ENCODE assay signal across 8 cellular contexts in genomic region chr1:228081578-228082259, GRCh38. TPM values are rescaled to one million over a fixed set of nuclear protein-coding genes. Genes with fewer than 3 reads are reported as not detected.
DNase-seq lines count a peak whose midpoint lies in the region; TF ChIP-seq lines count a peak whose summit lies in the region.

No MANE protein-coding gene starts in this region.

- H2BK15ac ChIP-seq in mesenchymal stem cell (ENCODE audit: low read depth, poor library complexity, severe bottlenecking) = peak overlapping the region; percentile 50

- no peak for TF ChIP-seq POLR2A in vagina (IDR thresholded peaks at IDR 0.05)

- peak overlapping the region; percentile 48 for H2AFZ ChIP-seq in mesenchymal stem cell (ENCODE audit: low read depth, low read length)

- peaks cover 31% of the 10 kb centered on the region for H3K36me3 ChIP-seq in NT2/D1 (ENCODE audit: insufficient read depth, insufficient read length, low read length)
- peaks cover 9% of the 10 kb centered on the region in 2 experiments for H3K36me3 ChIP-seq in mesenchymal stem cell (ENCODE audit: control insufficient read depth in 1 of 2, insufficient read depth in 2 of 2, low read depth in 1 of 2, low read length in 2 of 2)
- no peaks in the 10 kb centered on the region for H3K36me3 ChIP-seq in vagina

- H3K9me3 Mint-ChIP-seq in chondrocyte (ENCODE audit: low read depth) = no peaks in the 10 kb centered on the region

- peaks cover 23% of the 10 kb centered on the region for H3K79me1 ChIP-seq in mesenchymal stem cell (replicated peaks; ENCODE audit: low read length, poor library complexity, severe bottlenecking)

- H3K4me1 Mint-ChIP-seq in chondrocyte (ENCODE audit: low read depth) = peaks cover 40% of the 10 kb centered on the region

- peak overlapping the region; percentile 92 for H4K8ac ChIP-seq in mesenchymal stem cell (ENCODE audit: low read length)

- H2BK120ac ChIP-seq in mesenchymal stem cell (ENCODE audit: low read depth, low read length) = peak overlapping the region; percentile 55

- H3K4me3 ChIP-seq in HFF-Myc (replicated peaks; ENCODE audit: low read depth, low read length) (peak overlapping the region; percentile 98), NT2/D1 (ENCODE audit: insufficient read length, low read depth) (peak overlapping the region; percentile 96), mesenchymal stem cell (ENCODE audit: insufficient read depth in 1 of 2, low read depth in 1 of 2, low read length in 2 of 2) (peak overlapping the region; percentile 81 to 96), vagina (peak overlapping the region; percentile 91 to 99)

- H3K4me3 Mint-ChIP-seq in chondrocyte (ENCODE audit: unreplicated experiment) = peak overlapping the region; percentile 74

- H3K27me3 ChIP-seq in NT2/D1 (ENCODE audit: insufficient read depth, insufficient read length) (no peaks in the 10 kb centered on the region), mesenchymal stem cell (ENCODE audit: control insufficient read depth in 1 of 2, insufficient read depth in 1 of 2, low read length in 2 of 2) (no peaks in the 10 kb centered on the region), vagina (no peaks in the 10 kb centered on the region)

- intact Hi-C loops in vagina (cut with DNase I) = loop anchor here (10.0 kb wide), 2 partner anchors 83 to 347 kb away; partner anchors contain the start of genes IBA57, JMJD4 and SNAP47

- peak overlapping the region; percentile 57 for H3K27ac Mint-ChIP-seq in chondrocyte (ENCODE audit: unreplicated experiment)

- peak overlapping the region; percentile 90 to 94 for H3K4ac ChIP-seq in mesenchymal stem cell (ENCODE audit: low read depth in 1 of 2, low read length in 2 of 2)

- no peak overlapping the region for H2BK5ac ChIP-seq in mesenchymal stem cell (ENCODE audit: low read depth, low read length, poor library complexity, severe bottlenecking)

- H3K27ac ChIP-seq in mesenchymal stem cell (ENCODE audit: low read length, poor library complexity, severe bottlenecking) (no peak overlapping the region), vagina (peak overlapping the region; percentile 100)

- WGBS in mesenchymal stem cell = 12% methylated on average over 33 of the region's 37 CpGs

- H2BK12ac ChIP-seq in mesenchymal stem cell (ENCODE audit: low read length in 2 of 2) = peak overlapping the region in 1 of 2 experiments; percentile 49

- peak overlapping the region; percentile 87 for H4K91ac ChIP-seq in mesenchymal stem cell (ENCODE audit: low read length)

- peak; percentile 34 for DNase-seq in NCI-H1092 treated with DMSO at 0.1 percent for 48 hours (lab: John Stamatoyannopoulos, UW)
- DNase-seq in NCI-H1092 (lab: John Stamatoyannopoulos, UW) = no peak
- no peak for DNase-seq in HFF-Myc (ENCODE audit: extremely low read depth, low read depth)
- DNase-seq in NT2/D1 (ENCODE audit: low read depth, low spot score) = no peak
- DNase-seq in chondrocyte (ENCODE audit: low spot score) = peak; percentile 57
- peak; percentile 21 for DNase-seq in mesenchymal stem cell
- DNase-seq in vagina (ENCODE audit: extremely low spot score in 2 of 2) = no peak
- DNase-seq in SW 1271 (lab: John Stamatoyannopoulos, UW) = no peak

- TF ChIP-seq CTCF in HFF-Myc (IDR thresholded peaks at IDR 0.05; ENCODE audit: low read depth, low read length, missing control alignments) (no peak), chondrocyte (IDR thresholded peaks at IDR 0.05) (no peak), vagina (IDR thresholded peaks at IDR 0.05) (no peak)

- peak overlapping the region; percentile 96 for H3K4me2 ChIP-seq in mesenchymal stem cell (ENCODE audit: low read length, poor library complexity, severe bottlenecking)

- H3K9me3 ChIP-seq in NT2/D1 (ENCODE audit: insufficient read depth, low read length) (no peaks in the 10 kb centered on the region), mesenchymal stem cell (ENCODE audit: control insufficient read depth, low read length) (no peaks in the 10 kb centered on the region), vagina (no peaks in the 10 kb centered on the region)

- peaks cover 8% of the 10 kb centered on the region for H3K36me3 Mint-ChIP-seq in chondrocyte (ENCODE audit: low read depth)

- peak overlapping the region in 1 of 2 experiments; percentile 75 for H3K23ac ChIP-seq in mesenchymal stem cell (ENCODE audit: low read length in 2 of 2)

- H3K18ac ChIP-seq in mesenchymal stem cell (ENCODE audit: low read depth in 1 of 2, low read length in 2 of 2) = peak overlapping the region; percentile 87 to 94

- H3K27me3 Mint-ChIP-seq in chondrocyte (ENCODE audit: low read depth) = no peaks in the 10 kb centered on the region

- H2AK5ac ChIP-seq in mesenchymal stem cell (ENCODE audit: low read length, severe bottlenecking) = no peak overlapping the region

- H3K4me1 ChIP-seq in NT2/D1 (ENCODE audit: insufficient read depth, insufficient read length) = peaks cover 22% of the 10 kb centered on the region
- H3K4me1 ChIP-seq in mesenchymal stem cell (ENCODE audit: control insufficient read depth, insufficient read depth, low read depth, low read length) = peaks cover 30% of the 10 kb centered on the region
- H3K4me1 ChIP-seq in vagina = peaks cover 53% of the 10 kb centered on the region

- peak overlapping the region; percentile 67 to 89 for H3K14ac ChIP-seq in mesenchymal stem cell (ENCODE audit: low read length in 2 of 2)

- H3K9ac ChIP-seq in NT2/D1 (ENCODE audit: insufficient read length, low read depth) = peak overlapping the region; percentile 91
- peak overlapping the region; percentile 99 for H3K9ac ChIP-seq in mesenchymal stem cell (ENCODE audit: low read length)

RNA-seq across cellular contexts. Expression of gene ARF1, which starts 0.8 kb away (rescaled TPM):
- total RNA-seq in chondrocyte (339 to 392 TPM (median 351 TPM) in 3 replicates), vagina (295 TPM)
- polyA plus RNA-seq in mesenchymal stem cell (2013, experiment 1 of 2) = 366 TPM
- polyA plus RNA-seq in mesenchymal stem cell (2013, experiment 2 of 2) = 367 TPM

RNA-seq across cellular contexts. Expression of gene C1orf35, which starts 21.4 kb away (rescaled TPM):
- 12.9 to 15.1 TPM (median 13.3 TPM) in 3 replicates for total RNA-seq in chondrocyte
- polyA plus RNA-seq in mesenchymal stem cell (2013, experiment 1 of 2) = 10.8 TPM
- polyA plus RNA-seq in mesenchymal stem cell (2013, experiment 2 of 2) = 11.6 TPM
- total RNA-seq in vagina = 14.7 TPM

RNA-seq across cellular contexts. Expression of gene MRPL55, which starts 27.4 kb away (rescaled TPM):
- total RNA-seq in chondrocyte (45.4 to 75.6 TPM (median 48.6 TPM) in 3 replicates), vagina (73.7 TPM)
- 49.1 TPM for polyA plus RNA-seq in mesenchymal stem cell (2013, experiment 1 of 2)
- polyA plus RNA-seq in mesenchymal stem cell (2013, experiment 2 of 2) = 50.1 TPM

RNA-seq across cellular contexts. Expression of gene GUK1, which starts 58.4 kb away (rescaled TPM):
- total RNA-seq in chondrocyte = 155 to 196 TPM (median 189 TPM) in 3 replicates
- polyA plus RNA-seq in mesenchymal stem cell (2013, experiment 1 of 2) = 218 TPM
- polyA plus RNA-seq in mesenchymal stem cell (2013, experiment 2 of 2) = 225 TPM
- total RNA-seq in vagina = 299 TPM

Comparison
In these comparisons a context has a peak if more than half of its experiments do, and no peak if none do; other contexts are left out.
1. DNase-seq: peak in NCI-H1092 treated with DMSO at 0.1 percent for 48 hours (single experiment), chondrocyte (single experiment) and mesenchymal stem cell (single experiment); none in NCI-H1092 (single experiment), HFF-Myc (single experiment), NT2/D1 (single experiment), vagina (0 of 2) and SW 1271 (0 of 2).
2. Peak in every context shown above with its lines, with median percentiles within 50 percentile points of each other: H3K4me3 ChIP-seq.